ENCODE assay signal across 23 cellular contexts in genomic region chr12:121501946-121502345, GRCh38.
A peak's percentile ranks its signal among the peaks of the same experiment; 100 is the strongest.
DNase-seq lines count a peak whose midpoint lies in the region; ATAC-seq and TF ChIP-seq lines count a peak whose summit lies in the region.
"Had no signal": no experiment of that assay in that cellular context is flagged by ENCODE, and none has a peak within 500 bp of the region (broad histone marks: within the 10 kb centered on the region; RNA-seq: fewer than 3 reads in every experiment).

No MANE protein-coding gene starts in this region.

- intact Hi-C loops in Right ventricle myocardium superior (cut with DNase I), result loop anchor here (5.0 kb wide), 1 partner anchor 35 kb away; no protein-coding TSS in a partner anchor
- intact Hi-C loops in left cardiac atrium (cut with DNase I), result loop anchor here in 1 of 2 donors (5.0 kb wide), 1 partner anchor 35 kb away; no protein-coding TSS in a partner anchor
- intact Hi-C loops in heart left ventricle (cut with DNase I), result loop anchor here in 7 of 10 donors (2.0 to 10.0 kb wide), 5 partner anchors 35 to 181 kb away; partner anchors contain the start of gene ORAI1 (in 1 of the 7)

- 57 to 77% (median 67%) methylated on average over 9 of the region's 9 CpGs for WGBS in heart left ventricle, 4 donors

- H3K27me3 Mint-ChIP-seq in immature natural killer cell (ENCODE audit: low read depth in 3 of 3), result peaks cover 2 to 8% (median 5%) of the 10 kb centered on the region in 3 donors

- no peaks in the 10 kb centered on the region for H3K27me3 ChIP-seq in heart left ventricle
- H3K27me3 ChIP-seq: MG63, SJSA1 had no signal

- DNase-seq in Right ventricle myocardium superior, result no peak
- DNase-seq in left cardiac atrium, result no peak
- DNase-seq in heart left ventricle, result no peak
- peak; percentile 53 to 68 (median 60) for DNase-seq in immature natural killer cell
- no peak for DNase-seq in cerebellar cortex (ENCODE audit: low spot score)
- DNase-seq: COR-L47; DMS79; EL; GDM1; GM23248; H7; KBM-7; MG63; NCI-H2029; NCI-H446 treated with DMSO at 0.1 percent for 48 hours; NCI-H526; NCI-H82; NK-92 treated with Interleukin-12 subunit alpha and Interleukin-12 subunit beta, amount 100 ng/mL, for 24 hours; PC-3 had no signal

- H3K4me3 Mint-ChIP-seq in immature natural killer cell, result peak overlapping the region in 1 of 5 donors; percentile 18

- H3K27ac Mint-ChIP-seq in immature natural killer cell, result peak overlapping the region; percentile 57 to 91 (median 82)

- peaks cover 0 to 12% (median 4%) of the 10 kb centered on the region in 9 donors for H3K36me3 ChIP-seq in heart left ventricle
- H3K36me3 ChIP-seq: MG63, SJSA1 had no signal

- H3K9me3 ChIP-seq in heart left ventricle, result no peaks in the 10 kb centered on the region
- H3K9me3 ChIP-seq: MG63, SJSA1 had no signal

- TF ChIP-seq CTCF in heart left ventricle (IDR thresholded peaks at IDR 0.05), result no peak

- no peak for TF ChIP-seq POLR2A in heart left ventricle (IDR thresholded peaks at IDR 0.05)

- H3K4me1 Mint-ChIP-seq in immature natural killer cell, result peaks cover 25% of the 10 kb centered on the region in 2 donors

- H3K27ac ChIP-seq in heart left ventricle, result peak overlapping the region in 7 of 12 donors; percentile 45 to 84 (median 61)
- H3K27ac ChIP-seq: GM23248, SJSA1 had no signal

- H3K36me3 Mint-ChIP-seq in immature natural killer cell, result peaks cover 0 to 6% (median 0%) of the 10 kb centered on the region in 3 donors

- no peaks in the 10 kb centered on the region for H3K9me3 Mint-ChIP-seq in immature natural killer cell

- peak; percentile 55 for ATAC-seq in Right ventricle myocardium superior (ENCODE audit: poor library complexity)
- no peak for ATAC-seq in left cardiac atrium
- peak in 3 of 4 donors; percentile 10 to 54 (median 23) for ATAC-seq in heart left ventricle
- ATAC-seq in HG03025 (IDR thresholded peaks at IDR 0.05; ENCODE audit: low FRiP score, unreplicated experiment), result no peak
- no peak for ATAC-seq in HG03097 (IDR thresholded peaks at IDR 0.05; ENCODE audit: low FRiP score, unreplicated experiment)
- ATAC-seq: GM12878, PC-3 had no signal

- H3K4me1 ChIP-seq in heart left ventricle, result peaks cover 0 to 21% (median 9%) of the 10 kb centered on the region in 12 donors

- H3K4me3 ChIP-seq in heart left ventricle, result no peak overlapping the region
- H3K4me3 ChIP-seq: GM12878, GM23248, MG63, SJSA1 had no signal

Comparison
In these comparisons a context has a peak if more than half of its experiments do, and no peak if none do; other contexts are left out.
1. ATAC-seq: peak in Right ventricle myocardium superior (single experiment) and heart left ventricle (3 of 4); none in left cardiac atrium (0 of 2), HG03025 (single experiment) and HG03097 (single experiment).
2. DNase-seq: peak in immature natural killer cell (3 of 3); none in Right ventricle myocardium superior (single experiment), left cardiac atrium (single experiment), heart left ventricle (0 of 5) and cerebellar cortex (single experiment).